ENCODE assay signal across 19 cellular contexts in genomic region chr19:15398501-15399233, GRCh38. TPM values are rescaled to one million over a fixed set of nuclear protein-coding genes. Genes with fewer than 3 reads are reported as not detected.
DNase-seq lines count a peak whose midpoint lies in the region; ATAC-seq and TF ChIP-seq lines count a peak whose summit lies in the region.
"Had no signal": no experiment of that assay in that cellular context is flagged by ENCODE, and none has a peak within 500 bp of the region (broad histone marks: within the 10 kb centered on the region; RNA-seq: fewer than 3 reads in every experiment).

No MANE protein-coding gene starts in this region.

- 83% methylated on average over 50 of the region's 50 CpGs for WGBS in right cardiac atrium
- WGBS in heart right ventricle, 2 donors, result 86% methylated on average over 49 to 50 of the region's 50 CpGs

- peaks cover 10 to 12% of the 10 kb centered on the region in 2 donors for H3K4me1 Mint-ChIP-seq in stimulated activated naive B cell treated with anti-CD40 and anti-IgM and Interleukin-4, amounts not matched to agents 10 μg/mL and 1 μg/mL and 100 μg/mL, for 72 hours

- H3K27ac Mint-ChIP-seq in stimulated activated naive B cell treated with anti-CD40 and anti-IgM and Interleukin-4, amounts not matched to agents 10 μg/mL and 1 μg/mL and 100 μg/mL, for 72 hours, result peak overlapping the region; percentile 59

- TF ChIP-seq POLR2A in uterus (IDR thresholded peaks at IDR 0.05), result no peak

- H3K27me3 Mint-ChIP-seq in stimulated activated naive B cell treated with anti-CD40 and anti-IgM and Interleukin-4, amounts not matched to agents 10 μg/mL and 1 μg/mL and 100 μg/mL, for 72 hours, result no peaks in the 10 kb centered on the region

- H3K36me3 ChIP-seq in heart right ventricle, result peaks cover 12 to 99% (median 70%) of the 10 kb centered on the region in 9 donors
- no peaks in the 10 kb centered on the region for H3K36me3 ChIP-seq in uterus

- H3K4me3 ChIP-seq in right cardiac atrium (ENCODE audit: low read length) (no peak overlapping the region), heart right ventricle (no peak overlapping the region), uterus (no peak overlapping the region)
- H3K4me3 ChIP-seq: SJSA1 had no signal

- H3K4me1 ChIP-seq in right cardiac atrium (ENCODE audit: control insufficient read depth, insufficient read depth, low read length) (peaks cover 7% of the 10 kb centered on the region), heart right ventricle (peaks cover 9 to 42% (median 32%) of the 10 kb centered on the region in 9 donors), uterus (peaks cover 0 to 14% of the 10 kb centered on the region in 2 donors)
- H3K4me1 ChIP-seq: Caco-2 had no signal

- H3K27ac ChIP-seq in right cardiac atrium (ENCODE audit: low read length) (no peak overlapping the region), heart right ventricle (no peak overlapping the region), uterus (no peak overlapping the region)
- H3K27ac ChIP-seq: SJSA1 had no signal

- intact Hi-C loops in right cardiac atrium (cut with DNase I), result no loop called here
- intact Hi-C loops in heart right ventricle (cut with DNase I), result no loop called here
- intact Hi-C loops in left colon (cut with DNase I, micrococcal nuclease), result no loop called here
- intact Hi-C loops in posterior vena cava (cut with DNase I), result no loop called here
- intact Hi-C loops in uterus (cut with DNase I; ENCODE audit: low total_unique reads), result no loop called here

- H3K9me3 ChIP-seq in right cardiac atrium (ENCODE audit: control insufficient read depth, low read length) (no peaks in the 10 kb centered on the region), heart right ventricle (no peaks in the 10 kb centered on the region), uterus (no peaks in the 10 kb centered on the region)
- H3K9me3 ChIP-seq: Caco-2, SJSA1 had no signal

- H3K36me3 Mint-ChIP-seq in stimulated activated naive B cell treated with anti-CD40 and anti-IgM and Interleukin-4, amounts not matched to agents 10 μg/mL and 1 μg/mL and 100 μg/mL, for 72 hours, result peaks cover 51 to 60% of the 10 kb centered on the region in 2 donors

- no peak overlapping the region for H3K4me3 Mint-ChIP-seq in stimulated activated naive B cell treated with anti-CD40 and anti-IgM and Interleukin-4, amounts not matched to agents 10 μg/mL and 1 μg/mL and 100 μg/mL, for 72 hours

- no peak for TF ChIP-seq CTCF in heart right ventricle (IDR thresholded peaks at IDR 0.05)
- no peak for TF ChIP-seq CTCF in uterus (IDR thresholded peaks at IDR 0.05)

- no peaks in the 10 kb centered on the region for H3K27me3 ChIP-seq in right cardiac atrium (ENCODE audit: control insufficient read depth, insufficient read depth)
- no peaks in the 10 kb centered on the region for H3K27me3 ChIP-seq in heart right ventricle
- no peaks in the 10 kb centered on the region for H3K27me3 ChIP-seq in uterus
- H3K27me3 ChIP-seq: SJSA1 had no signal

- ATAC-seq in right cardiac atrium, result peak in 1 of 2 donors; percentile 61
- no peak for ATAC-seq in heart right ventricle
- peak; percentile 14 for ATAC-seq in left colon
- no peak for ATAC-seq in stimulated activated naive B cell treated with anti-CD40 and anti-IgM and Interleukin-4, amounts not matched to agents 10 μg/mL and 1 μg/mL and 100 μg/mL, for 72 hours (replicated peaks)
- no peak for ATAC-seq in GM18517 (IDR thresholded peaks at IDR 0.05; ENCODE audit: unreplicated experiment)
- ATAC-seq: PC-3 had no signal

- no peaks in the 10 kb centered on the region for H3K9me3 Mint-ChIP-seq in stimulated activated naive B cell treated with anti-CD40 and anti-IgM and Interleukin-4, amounts not matched to agents 10 μg/mL and 1 μg/mL and 100 μg/mL, for 72 hours

- DNase-seq in right cardiac atrium, result peak in 2 of 3 donors; percentile 65 to 68
- DNase-seq in heart right ventricle, result no peak
- DNase-seq in left colon, result no peak
- DNase-seq in posterior vena cava (ENCODE audit: low spot score), result peak; percentile 77
- DNase-seq in stimulated activated naive B cell treated with anti-CD40 and anti-IgM and Interleukin-4, amounts not matched to agents 10 μg/mL and 1 μg/mL and 100 μg/mL, for 72 hours, result no peak
- DNase-seq in NCI-H2171 treated with DMSO at 0.1 percent for 48 hours (lab: John Stamatoyannopoulos, UW), result no peak
- no peak for DNase-seq in uterus
- DNase-seq: 8988T, Caco-2, EL, H7, NCI-H1048, NCI-H146, NCI-H2081 treated with DMSO at 0.1 percent for 48 hours, NCI-H510A treated with DMSO at 0.1 percent for 48 hours, NCI-H82, PC-3 had no signal

RNA-seq across cellular contexts. Expression of gene AKAP8, which starts 19.1 kb away (rescaled TPM):
- 10 to 100 TPM; 17.1 to 24.9 (median 21.4) TPM for total RNA-seq in right cardiac atrium
- 9.3 TPM for polyA plus RNA-seq in right cardiac atrium
- total RNA-seq in heart right ventricle, result 10 to 100 TPM; 15.7 to 32.2 (median 18.6) TPM
- polyA plus RNA-seq in heart right ventricle, result 10 to 100 TPM; 12.8 to 21.8 TPM
- total RNA-seq in left colon, result 10 to 100 TPM; 38.3 to 44.3 TPM
- 10 to 100 TPM; 24.2 to 33.6 TPM for total RNA-seq in posterior vena cava
- 10 to 100 TPM; 17.1 to 55.6 (median 39.2) TPM for total RNA-seq in uterus

RNA-seq across cellular contexts. Expression of gene AKAP8L, which starts 20.1 kb away (rescaled TPM):
- total RNA-seq in right cardiac atrium (100 to 1,000 TPM in 1 of 4 donors, 10 to 100 TPM in 3; 64.4 to 106 (median 86.1) TPM), heart right ventricle (100 to 1,000 TPM in 1 of 10 donors, 10 to 100 TPM in 9; 45.2 to 101 (median 63.1) TPM), left colon (10 to 100 TPM; 63.4 to 75.1 TPM), posterior vena cava (10 to 100 TPM; 52.6 to 65.7 TPM), uterus (100 to 1,000 TPM in 2 of 4 donors, 10 to 100 TPM in 2; 82.4 to 157 (median 117) TPM)
- polyA plus RNA-seq in right cardiac atrium (66.5 TPM), heart right ventricle (100 to 1,000 TPM in 1 of 2 donors, 10 to 100 TPM in 1; 53.6 to 140 TPM)

RNA-seq across cellular contexts. Expression of gene WIZ, which starts 51.1 kb away (rescaled TPM):
- 10 to 100 TPM; 28.9 to 36.5 (median 33.3) TPM for total RNA-seq in right cardiac atrium
- 28.0 TPM for polyA plus RNA-seq in right cardiac atrium
- 10 to 100 TPM; 19.5 to 34.3 (median 21.3) TPM for total RNA-seq in heart right ventricle
- polyA plus RNA-seq in heart right ventricle, result 10 to 100 TPM; 18.7 to 25.7 TPM
- 10 to 100 TPM; 24.5 to 24.8 TPM for total RNA-seq in left colon
- total RNA-seq in posterior vena cava, result 10 to 100 TPM; 33.2 to 44.2 TPM
- total RNA-seq in uterus, result 10 to 100 TPM in 1 of 4 donors, 1 to 10 TPM in 3; 6.5 to 53.9 (median 8.5) TPM

Comparison
In these comparisons a context has a peak if more than half of its experiments do, and no peak if none do; other contexts are left out.
1. DNase-seq: peak in right cardiac atrium (2 of 3) and posterior vena cava (single experiment); none in heart right ventricle (0 of 2), left colon (0 of 2), stimulated activated naive B cell treated with anti-CD40 and anti-IgM and Interleukin-4, amounts not matched to agents 10 μg/mL and 1 μg/mL and 100 μg/mL, for 72 hours (single experiment), NCI-H2171 treated with DMSO at 0.1 percent for 48 hours (single experiment) and uterus (0 of 2).